Comparison of ENCODE assay signal across 9 cellular contexts in the genomic region with DNA sequence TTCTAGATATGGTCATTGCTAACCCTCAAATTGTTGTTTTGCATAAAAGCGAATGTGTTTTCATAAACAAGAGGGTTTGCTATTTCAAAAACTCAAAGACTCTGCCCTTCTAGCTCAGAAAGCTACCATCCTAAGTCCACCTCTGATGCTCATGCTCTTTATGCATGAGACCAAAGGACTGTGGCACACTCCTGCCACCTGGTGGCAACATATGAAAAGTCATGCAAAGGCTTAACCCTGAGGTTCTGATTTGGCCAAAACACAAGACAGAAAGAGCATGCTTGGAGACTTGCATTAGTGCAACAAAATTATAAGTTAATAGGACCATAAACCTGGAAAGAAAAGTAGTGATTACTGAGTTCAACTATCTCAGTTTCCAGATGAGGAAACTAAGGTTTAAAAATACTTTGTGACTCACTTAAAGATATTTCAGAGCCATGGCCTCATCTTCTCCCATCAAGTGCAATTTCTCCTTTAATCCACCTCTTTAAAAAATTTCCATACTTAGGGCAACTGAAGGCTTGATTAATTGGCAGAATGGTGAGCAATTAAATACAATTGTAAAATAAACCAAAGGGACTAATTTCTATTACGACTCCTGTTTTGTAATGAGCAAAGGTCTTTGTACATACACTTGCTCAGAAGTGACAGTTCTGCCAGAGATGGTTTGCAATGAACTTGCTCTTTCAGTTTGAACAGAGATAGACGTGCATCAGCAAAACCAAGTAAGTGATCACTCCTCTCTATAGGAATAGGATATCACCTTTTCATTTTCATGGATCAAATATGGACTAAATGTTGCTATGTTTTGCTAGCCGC.
DNase-seq lines count a peak whose midpoint lies in the region; ATAC-seq and TF ChIP-seq lines count a peak whose summit lies in the region.
"Had no signal": no experiment of that assay in that cellular context is flagged by ENCODE, and none has a peak within 500 bp of the region (broad histone marks: within the 10 kb centered on the region; RNA-seq: fewer than 3 reads in every experiment).

No MANE protein-coding gene starts in this region.

- no peaks in the 10 kb centered on the region for H3K4me1 ChIP-seq in CD8-positive, alpha-beta T cell (ENCODE audit: insufficient read depth, low read length)

- no peaks in the 10 kb centered on the region for H3K4me1 Mint-ChIP-seq in CD8-positive, alpha-beta T cell (ENCODE audit: low read depth)
- H3K4me1 Mint-ChIP-seq: activated naive CD4-positive, alpha-beta T cell treated with anti-CD3 and anti-CD28 coated beads, Interleukin-2, amount 50 U/mL, for 24 hours had no signal

- peaks cover 3% of the 10 kb centered on the region for H3K27me3 ChIP-seq in CD8-positive, alpha-beta T cell (ENCODE audit: insufficient read depth, low read length)
- H3K27me3 ChIP-seq in dorsolateral prefrontal cortex, result peaks cover 0 to 4% (median 0%) of the 10 kb centered on the region in 45 donors

- POLR2A ChIA-PET in CD8-positive, alpha-beta T cell (lab: Charles Lee), result no interaction called here

- no peak overlapping the region for H3K4me3 ChIP-seq in CD8-positive, alpha-beta T cell (ENCODE audit: low read depth, low read length)
- no peak overlapping the region for H3K4me3 ChIP-seq in dorsolateral prefrontal cortex

- intact Hi-C loops in CD8-positive, alpha-beta T cell (cut with DNase I, micrococcal nuclease), result loop anchor here (2.0 to 10.0 kb wide), 3 partner anchors 172 to 1565 kb away; no protein-coding TSS in a partner anchor
- intact Hi-C loops in dorsolateral prefrontal cortex (cut with DNase I), result loop anchor here (2.0 to 10.0 kb wide), 4 partner anchors 34 to 1330 kb away; a partner anchor contains a TSS

- peak; percentile 8 to 61 (median 44) for DNase-seq in CD8-positive, alpha-beta T cell
- peak; percentile 31 for DNase-seq in NCI-H510A (lab: John Stamatoyannopoulos, UW)
- DNase-seq in activated CD4-positive, alpha-beta T cell treated with anti-CD3 and anti-CD28 coated beads for 48 hours, result peak; percentile 76
- peak; percentile 63 to 91 (median 76) for DNase-seq in dorsolateral prefrontal cortex
- peak; percentile 78 to 86 for DNase-seq in lung microvascular endothelial cell (ENCODE audit: low read depth in 2 of 2)
- DNase-seq in stimulated activated CD8-positive, alpha-beta memory T cell treated with anti-CD3 and anti-CD28 coated beads, Interleukin-15, amount 100 ng/mL, for 48 hours (ENCODE audit: low read depth in 2 of 2), result peak; percentile 24 to 34

- peak; percentile 68 for TF ChIP-seq CTCF in CD8-positive, alpha-beta T cell (IDR thresholded peaks at IDR 0.05)
- TF ChIP-seq CTCF in dorsolateral prefrontal cortex (IDR thresholded peaks at IDR 0.05 in 54 of 56, conservative IDR thresholded peaks at IDR 0.05 in 2 of 56; ENCODE audit: low read depth in 1 of 56, partially characterized antibody in 56 of 56), result peak; percentile 83 to 98 (median 93)

- H3K36me3 ChIP-seq in CD8-positive, alpha-beta T cell (ENCODE audit: insufficient read depth, low read length), result no peaks in the 10 kb centered on the region

- ATAC-seq in CD8-positive, alpha-beta T cell, result peak; percentile 65
- ATAC-seq in GM19351 (IDR thresholded peaks at IDR 0.05; ENCODE audit: unreplicated experiment) (peak; percentile 59), HG03432 (IDR thresholded peaks at IDR 0.05; ENCODE audit: unreplicated experiment) (peak; percentile 57)

- CTCF ChIA-PET in CD8-positive, alpha-beta T cell (lab: Charles Lee), result interaction anchor here (0.6 to 1.2 kb wide), 4 partner anchors 9 to 169 kb away, joined by 3 to 4 read pairs (median 3); no protein-coding TSS in a partner anchor

- H3K27ac Mint-ChIP-seq in CD8-positive, alpha-beta T cell, result no peak overlapping the region
- H3K27ac Mint-ChIP-seq: activated naive CD4-positive, alpha-beta T cell treated with anti-CD3 and anti-CD28 coated beads, Interleukin-2, amount 50 U/mL, for 24 hours had no signal

- no peak overlapping the region for H3K4me3 Mint-ChIP-seq in CD8-positive, alpha-beta T cell
- H3K4me3 Mint-ChIP-seq: activated naive CD4-positive, alpha-beta T cell treated with anti-CD3 and anti-CD28 coated beads, Interleukin-2, amount 50 U/mL, for 24 hours had no signal

- H3K9me3 ChIP-seq in CD8-positive, alpha-beta T cell (ENCODE audit: low read length), result no peaks in the 10 kb centered on the region

- H3K36me3 Mint-ChIP-seq in CD8-positive, alpha-beta T cell, result no peaks in the 10 kb centered on the region
- H3K36me3 Mint-ChIP-seq: activated naive CD4-positive, alpha-beta T cell treated with anti-CD3 and anti-CD28 coated beads, Interleukin-2, amount 50 U/mL, for 24 hours had no signal

- H3K27me3 Mint-ChIP-seq in CD8-positive, alpha-beta T cell (ENCODE audit: low read depth), result peaks cover 9% of the 10 kb centered on the region
- H3K27me3 Mint-ChIP-seq: activated naive CD4-positive, alpha-beta T cell treated with anti-CD3 and anti-CD28 coated beads, Interleukin-2, amount 50 U/mL, for 24 hours had no signal

- H3K27ac ChIP-seq in CD8-positive, alpha-beta T cell (ENCODE audit: low read depth, low read length), result no peak overlapping the region
- no peak overlapping the region for H3K27ac ChIP-seq in dorsolateral prefrontal cortex

- H3K9me3 Mint-ChIP-seq in CD8-positive, alpha-beta T cell, result no peaks in the 10 kb centered on the region
- H3K9me3 Mint-ChIP-seq: activated naive CD4-positive, alpha-beta T cell treated with anti-CD3 and anti-CD28 coated beads, Interleukin-2, amount 50 U/mL, for 24 hours had no signal

Comparison
In these comparisons a context has a peak if more than half of its experiments do, and no peak if none do; other contexts are left out.
1. DNase-seq: peak in every context shown above with its lines; median percentile 82 in lung microvascular endothelial cell; 76 in activated CD4-positive, alpha-beta T cell treated with anti-CD3 and anti-CD28 coated beads for 48 hours; 76 in dorsolateral prefrontal cortex; 44 in CD8-positive, alpha-beta T cell; 31 in NCI-H510A; 29 in stimulated activated CD8-positive, alpha-beta memory T cell treated with anti-CD3 and anti-CD28 coated beads, Interleukin-15, amount 100 ng/mL, for 48 hours.